ENCODE assay signal across 12 cellular contexts in the genomic region with DNA sequence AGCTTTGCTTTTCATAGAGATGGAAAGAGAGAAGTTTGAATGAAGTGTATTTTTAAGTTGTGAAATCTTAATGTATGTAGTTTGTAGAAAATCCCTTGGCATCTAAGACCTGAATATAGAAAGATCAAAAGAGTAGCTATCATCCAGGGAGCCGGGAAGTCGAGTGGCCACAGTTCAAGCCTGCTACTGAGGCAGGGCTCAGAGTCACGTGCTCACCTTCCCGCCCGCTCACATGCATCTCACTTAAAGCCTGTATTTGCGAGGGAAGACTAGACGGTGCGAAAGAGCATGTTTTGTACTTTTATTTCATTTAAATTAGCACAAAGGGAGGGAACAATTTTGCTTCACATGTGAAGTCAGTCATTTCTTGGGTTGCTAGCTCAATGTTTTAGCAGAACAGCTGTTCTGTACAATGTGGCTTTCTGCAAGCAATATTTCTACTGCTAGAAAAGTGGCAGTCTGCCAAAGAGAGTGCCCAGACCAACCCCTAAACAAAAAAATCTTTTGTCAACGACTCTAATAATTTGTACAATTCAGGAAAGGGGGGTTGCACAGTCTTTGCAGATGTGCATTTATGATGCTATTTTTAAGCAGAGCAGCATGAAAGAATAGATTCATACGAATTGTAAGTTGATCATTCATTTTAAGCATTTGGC.
A peak's percentile ranks its signal among the peaks of the same experiment; 100 is the strongest.
DNase-seq lines count a peak whose midpoint lies in the region; ATAC-seq and TF ChIP-seq lines count a peak whose summit lies in the region.
"Had no signal": no experiment of that assay in that cellular context is flagged by ENCODE, and none has a peak within 500 bp of the region (broad histone marks: within the 10 kb centered on the region; RNA-seq: fewer than 3 reads in every experiment).

No MANE protein-coding gene starts in this region.

- no peak overlapping the region for H4K91ac ChIP-seq in H9 (ENCODE audit: insufficient read length, low read depth, low read length)

- H2AFZ ChIP-seq in SK-N-SH (ENCODE audit: low read depth): 0 out of 2 replicates have a peak overlapping the region, but pooled peaks have one; percentile 33
- no peak overlapping the region for H2AFZ ChIP-seq in H9 (ENCODE audit: low read length)

- TF ChIP-seq EP300 in SK-N-SH (IDR thresholded peaks at IDR 0.05; ENCODE audit: borderline replicate concordance in 1 of 2, low read depth in 1 of 2, low read length in 1 of 2): no peak

- H3K27ac ChIP-seq in A673 (ENCODE audit: low read depth, low read length, poor library complexity, severe bottlenecking) (peak overlapping the region; percentile 75), SK-N-SH (ENCODE audit: low read depth in 2 of 2, low read length in 1 of 2) (peak overlapping the region in 1 of 2 experiments; percentile 39; a peak in 1 of 4 replicates), left ventricle myocardium inferior (replicated peaks) (no peak overlapping the region), H9 (ENCODE audit: insufficient read length, low read depth, low read length) (no peak overlapping the region)
- H3K27ac ChIP-seq: HL-60, upper lobe of right lung had no signal

- no peak overlapping the region for H2BK15ac ChIP-seq in H9 (ENCODE audit: low read depth, low read length)

- WGBS in SK-N-SH (ENCODE audit: low lambda C conversion rate): 70% methylated on average over 10 of the region's 10 CpGs
- no CpG with 5 or more reads among the region's 10 CpGs for WGBS in H9 (ENCODE audit: extremely low coverage, insufficient read length, low lambda C conversion rate)

- intact Hi-C loops in A673 (cut with micrococcal nuclease; ENCODE audit: unreplicated experiment): no loop called here
- intact Hi-C loops in left ventricle myocardium inferior (cut with micrococcal nuclease): no loop called here

- H3K4ac ChIP-seq in H9 (ENCODE audit: low read depth, low read length): no peak overlapping the region

- H3K4me1 ChIP-seq in A673 (ENCODE audit: insufficient read depth, low read length, poor library complexity, severe bottlenecking): peaks cover 46% of the 10 kb centered on the region
- peaks cover 10 to 16% of the 10 kb centered on the region in 2 experiments; a peak in 3 of 4 replicates for H3K4me1 ChIP-seq in SK-N-SH (ENCODE audit: control insufficient read depth in 1 of 2, insufficient read depth in 2 of 2, low read depth in 1 of 2, low read length in 1 of 2)
- no peaks in the 10 kb centered on the region for H3K4me1 ChIP-seq in left ventricle myocardium inferior
- H3K4me1 ChIP-seq in H9 (ENCODE audit: insufficient read depth, low read length): no peaks in the 10 kb centered on the region
- H3K4me1 ChIP-seq: upper lobe of right lung had no signal

- TF ChIP-seq CTCF in A673 (conservative IDR thresholded peaks at IDR 0.05; ENCODE audit: low read depth, low read length) (no peak), SK-N-SH (IDR thresholded peaks at IDR 0.05) (no peak), left ventricle myocardium inferior (IDR thresholded peaks at IDR 0.05; ENCODE audit: borderline replicate concordance) (no peak), H9 (conservative IDR thresholded peaks at IDR 0.05) (no peak)

- no peaks in the 10 kb centered on the region for H3K36me3 Mint-ChIP-seq in H9 (ENCODE audit: insufficient read depth in 1 of 3, low read depth in 3 of 3)

- H3K4me3 ChIP-seq in A673 (ENCODE audit: low read depth, low read length, poor library complexity, severe bottlenecking) (peak overlapping the region; percentile 31), SK-N-SH (ENCODE audit: low read depth in 2 of 2, low read length in 1 of 2) (no peak overlapping the region), left ventricle myocardium inferior (no peak overlapping the region)
- H3K4me3 ChIP-seq: upper lobe of right lung had no signal

- no peaks in the 10 kb centered on the region for H3K9me3 Mint-ChIP-seq in H9

- ATAC-seq in GM18870 (IDR thresholded peaks at IDR 0.05; ENCODE audit: unreplicated experiment) (no peak), HG03108 (IDR thresholded peaks at IDR 0.05; ENCODE audit: unreplicated experiment) (no peak)
- ATAC-seq: upper lobe of right lung had no signal

- no peak overlapping the region for H4K8ac ChIP-seq in H9 (replicated peaks; ENCODE audit: insufficient read length, low read depth, low read length)

- H3K9ac ChIP-seq in SK-N-SH (no peak overlapping the region), H9 (ENCODE audit: extremely low read depth, insufficient read length, low read length) (no peak overlapping the region)

- H3K9me2 ChIP-seq in SK-N-SH: no peaks in the 10 kb centered on the region

- CTCF ChIA-PET in A673 (lab: Charles Lee) (no interaction called here), SK-N-SH (lab: Yijun Ruan, JAX) (interaction anchor here (0.8 kb wide), 1 partner anchor 14 kb away, joined by 3 read pairs; no protein-coding TSS in a partner anchor)

- no peak overlapping the region for H4K5ac ChIP-seq in H9 (ENCODE audit: insufficient read length, low read depth, low read length)

- no peaks in the 10 kb centered on the region for H3K36me3 ChIP-seq in A673 (ENCODE audit: insufficient read depth, low read length, poor library complexity, severe bottlenecking)
- H3K36me3 ChIP-seq in SK-N-SH (replicated peaks in 1 of 2; ENCODE audit: control insufficient read depth in 1 of 2, insufficient read depth in 2 of 2, low read length in 1 of 2): no peaks in the 10 kb centered on the region
- H3K36me3 ChIP-seq in left ventricle myocardium inferior: no peaks in the 10 kb centered on the region
- H3K36me3 ChIP-seq: upper lobe of right lung had no signal

- no peaks in the 10 kb centered on the region; the same call in 1 of the 2 replicates for H3K27me3 Mint-ChIP-seq in H9 (ENCODE audit: low read depth)

- H3F3A ChIP-seq in SK-N-SH (replicated peaks; ENCODE audit: insufficient read depth): no peaks in the 10 kb centered on the region

- H3K79me1 ChIP-seq in H9 (ENCODE audit: insufficient read depth, low read depth, low read length, poor library complexity, severe bottlenecking): no peaks in the 10 kb centered on the region

- H3K23me2 ChIP-seq in H9 (ENCODE audit: insufficient read length, low read depth, low read length, poor library complexity, severe bottlenecking): no peaks in the 10 kb centered on the region

- H4K20me1 ChIP-seq in SK-N-SH (ENCODE audit: insufficient read depth): no peaks in the 10 kb centered on the region
- no peaks in the 10 kb centered on the region for H4K20me1 ChIP-seq in H9 (ENCODE audit: control insufficient read depth, insufficient read depth, insufficient read length)

- H3K9me3 ChIP-seq in A673 (ENCODE audit: low read depth, low read length, poor library complexity, severe bottlenecking): no peaks in the 10 kb centered on the region
- no peaks in the 10 kb centered on the region for H3K9me3 ChIP-seq in SK-N-SH
- no peaks in the 10 kb centered on the region for H3K9me3 ChIP-seq in left ventricle myocardium inferior (replicated peaks)
- no peaks in the 10 kb centered on the region for H3K9me3 ChIP-seq in H9 (ENCODE audit: control insufficient read depth, low read depth, low read length)
- H3K9me3 ChIP-seq: upper lobe of right lung had no signal

- BruUV-seq in A673 (replicated peaks; lab: Mats Ljungman, UMichigan): no TSS peak

- H2BK20ac ChIP-seq in H9 (ENCODE audit: low read depth, low read length, poor library complexity, severe bottlenecking): no peak overlapping the region

- no peak overlapping the region for H3K23ac ChIP-seq in H9 (ENCODE audit: insufficient read length, low read depth, low read length)

- no peak overlapping the region for H3K18ac ChIP-seq in H9 (ENCODE audit: insufficient read length, low read depth, low read length)

- no peaks in the 10 kb centered on the region for H3K79me2 ChIP-seq in SK-N-SH (ENCODE audit: insufficient read depth)
- no peaks in the 10 kb centered on the region for H3K79me2 ChIP-seq in H9 (ENCODE audit: insufficient read depth, low read length)

- no peak overlapping the region for H3T11ph ChIP-seq in H9 (ENCODE audit: low read length)

- H3K27me3 ChIP-seq in A673 (replicated peaks; ENCODE audit: insufficient read depth, low read depth, low read length, poor library complexity) (no peaks in the 10 kb centered on the region), SK-N-SH (ENCODE audit: insufficient read depth) (no peaks in the 10 kb centered on the region), left ventricle myocardium inferior (ENCODE audit: low read depth) (no peaks in the 10 kb centered on the region), H9 (ENCODE audit: insufficient read depth, low read length) (no peaks in the 10 kb centered on the region)
- H3K27me3 ChIP-seq: upper lobe of right lung had no signal

- no peak overlapping the region for H2BK12ac ChIP-seq in H9 (ENCODE audit: insufficient read length, low read depth, low read length)

- H3K27ac Mint-ChIP-seq in H9: peak overlapping the region in 1 of 3 experiments; percentile 85; a peak in 3 of 7 replicates

- no peak overlapping the region for H2AK5ac ChIP-seq in H9 (ENCODE audit: insufficient read length, low read length)

- no peak overlapping the region for H2BK5ac ChIP-seq in H9 (ENCODE audit: insufficient read length, low read length)

- no peaks in the 10 kb centered on the region for H3K4me1 Mint-ChIP-seq in H9

- no peak for TF ChIP-seq RAD21 in SK-N-SH (IDR thresholded peaks at IDR 0.05; ENCODE audit: low read length)

- DNase-seq in A673 (ENCODE audit: low spot score): peak; percentile 82
- DNase-seq in NCI-H2029 (lab: John Stamatoyannopoulos, UW): peak; percentile 23
- DNase-seq in SK-N-SH: peak; percentile 12
- peak in 31 of 51 donors; percentile 2 to 85 (median 28) for DNase-seq in hypothalamus (lab: John Stamatoyannopoulos, UW)
- DNase-seq in left ventricle myocardium inferior: no peak
- no peak for DNase-seq in H9
- DNase-seq: activated CD8-positive, alpha-beta memory T cell treated with anti-CD3 and anti-CD28 coated beads, Interleukin-2, amount 50 U/mL, for 4 hours; small intestine; upper lobe of right lung had no signal

- no peak overlapping the region for H3K14ac ChIP-seq in H9 (ENCODE audit: insufficient read depth, low read length)

- POLR2A ChIA-PET in A673 (lab: Charles Lee; ENCODE audit: low non-redundant PET): interaction anchor here (0.5 to 0.6 kb wide), 2 partner anchors 536 to 713 kb away, joined by 3 read pairs; no protein-coding TSS in a partner anchor
- POLR2A ChIA-PET in SK-N-SH (lab: Yijun Ruan, JAX): no interaction called here

- H3K56ac ChIP-seq in H9 (ENCODE audit: insufficient read length, low read depth, low read length): no peak overlapping the region

- H3K4me2 ChIP-seq in SK-N-SH: no peak overlapping the region
- H3K4me2 ChIP-seq in H9 (ENCODE audit: insufficient read depth, insufficient read length, low read length): no peak overlapping the region

- H2BK120ac ChIP-seq in H9 (ENCODE audit: low read depth, low read length, poor library complexity, severe bottlenecking): no peak overlapping the region

- no peak overlapping the region for H3K4me3 Mint-ChIP-seq in H9

TF ChIP-seq in SK-N-SH, 30 proteins besides CTCF, POLR2A, EP300 and RAD21 (continues in another document):
- TF ChIP-seq RXRA (IDR thresholded peaks at IDR 0.05; ENCODE audit: borderline replicate concordance, low read depth): no peak
- TF ChIP-seq CHD2 (IDR thresholded peaks at IDR 0.05; ENCODE audit: low read length, partially characterized antibody): no peak
- peak; percentile 72 for TF ChIP-seq TCF12 (IDR thresholded peaks at IDR 0.05)
- no peak for TF ChIP-seq ELF1 (IDR thresholded peaks at IDR 0.05)
- TF ChIP-seq NFIC (IDR thresholded peaks at IDR 0.05; ENCODE audit: borderline replicate concordance): peak; percentile 58; the same call in 1 of the 2 replicates

Comparison
In these comparisons a context has a peak if more than half of its experiments do, and no peak if none do; other contexts are left out.
1. DNase-seq: peak in A673 (single experiment), NCI-H2029 (single experiment), SK-N-SH (single experiment) and hypothalamus (31 of 51); none in left ventricle myocardium inferior (single experiment) and H9 (single experiment).